ENCODE assay signal across 14 cellular contexts in the genomic region with DNA sequence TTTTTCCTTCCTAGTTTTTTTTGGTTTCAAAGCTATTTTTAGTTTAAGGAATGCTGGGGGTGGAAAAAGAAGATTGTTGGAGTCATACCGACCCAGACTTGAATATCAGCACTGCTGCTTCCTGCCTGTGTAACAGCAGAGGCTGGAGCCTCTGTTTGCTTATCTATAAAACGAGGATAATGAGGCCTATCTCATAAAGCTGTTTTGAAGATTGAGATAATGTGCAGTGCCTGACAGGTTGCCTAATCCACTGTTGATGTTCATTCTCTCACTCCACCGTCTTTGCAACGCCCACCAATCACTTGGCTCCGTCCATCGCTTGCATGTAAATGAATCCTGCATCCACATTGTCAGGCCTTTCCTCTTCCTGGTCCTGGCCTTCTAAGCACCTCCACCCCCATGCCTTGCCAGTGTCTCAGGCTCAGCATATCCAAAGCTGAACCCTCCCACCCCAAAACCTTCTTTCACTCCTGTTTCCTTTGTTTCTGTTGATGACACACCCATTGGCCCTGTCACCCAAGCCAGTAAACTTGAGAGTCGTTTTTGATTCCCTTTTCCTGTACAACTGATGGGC.
DNase-seq lines count a peak whose midpoint lies in the region; ATAC-seq, FAIRE-seq and TF ChIP-seq lines count a peak whose summit lies in the region.
"Had no signal": no experiment of that assay in that cellular context is flagged by ENCODE, and none has a peak within 500 bp of the region (broad histone marks: within the 10 kb centered on the region; RNA-seq: fewer than 3 reads in every experiment).

No MANE protein-coding gene starts in this region.

- no peak overlapping the region for H3K4me3 Mint-ChIP-seq in astrocyte (ENCODE audit: unreplicated experiment)
- H3K4me3 Mint-ChIP-seq in mesothelial cell of epicardium, result no peak overlapping the region
- H3K4me3 Mint-ChIP-seq: central memory CD8-positive, alpha-beta T cell had no signal

- no peaks in the 10 kb centered on the region for H3K79me2 ChIP-seq in astrocyte (ENCODE audit: insufficient read depth, low read length)

- no peaks in the 10 kb centered on the region for H3K36me3 ChIP-seq in astrocyte (ENCODE audit: insufficient read depth, low read length)

- H3K27ac ChIP-seq in astrocyte (ENCODE audit: low read depth, low read length), result no peak overlapping the region
- H3K27ac ChIP-seq: C4-2B had no signal

- H3K4me1 Mint-ChIP-seq in astrocyte (ENCODE audit: low read depth, unreplicated experiment) (peaks cover 18% of the 10 kb centered on the region), mesothelial cell of epicardium (peaks cover 12% of the 10 kb centered on the region)
- H3K4me1 Mint-ChIP-seq: central memory CD8-positive, alpha-beta T cell had no signal

- H3K9me3 Mint-ChIP-seq in astrocyte (ENCODE audit: unreplicated experiment) (peaks cover 1% of the 10 kb centered on the region), mesothelial cell of epicardium (no peaks in the 10 kb centered on the region)
- H3K9me3 Mint-ChIP-seq: central memory CD8-positive, alpha-beta T cell had no signal

- FAIRE-seq in astrocyte (lab: Jason Lieb, UNC), result peak; percentile 5

- no peaks in the 10 kb centered on the region for H3K27me3 ChIP-seq in astrocyte (ENCODE audit: insufficient read depth, low read length)

- peaks cover 17% of the 10 kb centered on the region for H3K4me1 ChIP-seq in astrocyte (ENCODE audit: insufficient read depth, low read length)

- no peaks in the 10 kb centered on the region for H3K36me3 Mint-ChIP-seq in astrocyte (ENCODE audit: low read depth, unreplicated experiment)
- H3K36me3 Mint-ChIP-seq in mesothelial cell of epicardium, result peaks cover 11% of the 10 kb centered on the region

- H3K27me3 Mint-ChIP-seq in astrocyte (ENCODE audit: low read depth, unreplicated experiment), result no peaks in the 10 kb centered on the region
- H3K27me3 Mint-ChIP-seq in mesothelial cell of epicardium (ENCODE audit: low read depth), result no peaks in the 10 kb centered on the region
- H3K27me3 Mint-ChIP-seq: central memory CD8-positive, alpha-beta T cell had no signal

- peak overlapping the region; percentile 14 for H3K9ac ChIP-seq in astrocyte (ENCODE audit: low read length)

- no peaks in the 10 kb centered on the region for H3K9me3 ChIP-seq in astrocyte (ENCODE audit: insufficient read depth, low read depth, low read length)

- peak; percentile 82 for DNase-seq in EH (ENCODE audit: low read depth)
- DNase-seq in NCI-H146 treated with DMSO at 0.1 percent for 48 hours (lab: John Stamatoyannopoulos, UW; ENCODE audit: unreplicated experiment), result peak; percentile 56
- peak; percentile 32 for DNase-seq in astrocyte (ENCODE audit: low read depth)
- no peak for DNase-seq in mesothelial cell of epicardium (ENCODE audit: low spot score in 2 of 2, unreplicated experiment in 2 of 2)
- no peak for DNase-seq in activated naive CD4-positive, alpha-beta T cell treated with Interleukin-2 at 50 U/mL for 16 hours
- DNase-seq in posterior vena cava (ENCODE audit: low spot score), result no peak
- no peak for DNase-seq in AML-193 (lab: John Stamatoyannopoulos, UW)
- DNase-seq: activated naive CD4-positive, alpha-beta T cell treated with anti-CD3 and anti-CD28 coated beads, Interleukin-2, amount 50 U/mL, for 16 hours; HCEC 1CT; hypothalamus; NCI-H446 treated with DMSO at 0.1 percent for 48 hours had no signal

- no peak for ATAC-seq in HG02981 (IDR thresholded peaks at IDR 0.05; ENCODE audit: unreplicated experiment)

- H3K27ac Mint-ChIP-seq in astrocyte (ENCODE audit: unreplicated experiment), result peak overlapping the region; percentile 82
- peak overlapping the region; percentile 22 for H3K27ac Mint-ChIP-seq in mesothelial cell of epicardium

- H3K4me3 ChIP-seq in astrocyte (ENCODE audit: insufficient read depth, low read depth, low read length), result no peak overlapping the region

- peak overlapping the region; percentile 53 for H3K4me2 ChIP-seq in astrocyte (ENCODE audit: low read length)

- H4K20me1 ChIP-seq in astrocyte (ENCODE audit: insufficient read depth, low read length), result no peaks in the 10 kb centered on the region

- no peak for TF ChIP-seq CTCF in astrocyte (IDR thresholded peaks at IDR 0.05; ENCODE audit: insufficient read depth, low read depth, low read length)
- no peak for TF ChIP-seq CTCF in mesothelial cell of epicardium (IDR thresholded peaks at IDR 0.05; ENCODE audit: unreplicated experiment)

- peak overlapping the region; percentile 75 for H2AFZ ChIP-seq in astrocyte (ENCODE audit: low read depth, low read length)

- intact Hi-C loops in posterior vena cava (cut with DNase I), result no loop called here

Comparison
In these comparisons a context has a peak if more than half of its experiments do, and no peak if none do; other contexts are left out.
1. DNase-seq: peak in EH (single experiment), NCI-H146 treated with DMSO at 0.1 percent for 48 hours (single experiment) and astrocyte (single experiment); none in mesothelial cell of epicardium (0 of 2), activated naive CD4-positive, alpha-beta T cell treated with Interleukin-2 at 50 U/mL for 16 hours (single experiment), posterior vena cava (single experiment) and AML-193 (0 of 2).